25 cellular contexts compared by ENCODE assay signal in the genomic region with DNA sequence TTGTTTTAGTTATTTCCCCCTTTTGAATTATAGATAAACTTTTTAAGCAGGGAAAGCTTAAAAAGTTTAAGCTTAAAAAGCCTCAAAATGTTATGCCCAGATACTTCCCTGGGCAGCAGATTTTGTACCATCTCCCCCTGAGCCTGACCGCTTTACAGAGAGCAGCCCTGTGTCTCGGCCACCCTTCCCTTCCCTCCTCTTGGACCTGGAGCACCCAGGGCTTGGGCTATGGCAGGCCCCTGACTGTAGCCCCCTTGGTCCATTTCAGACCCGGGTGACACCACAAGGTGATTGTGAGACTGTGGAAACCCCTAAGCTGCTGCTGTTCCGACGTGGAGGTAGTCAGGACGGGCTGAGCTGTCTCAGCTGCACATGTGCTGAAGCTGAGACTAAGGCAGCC.
"Had no signal": no experiment of that assay in that cellular context is flagged by ENCODE, and none has a peak within 500 bp of the region (broad histone marks: within the 10 kb centered on the region; RNA-seq: fewer than 3 reads in every experiment).

No MANE protein-coding gene starts in this region.

- ATAC-seq: left lobe of liver; sciatic nerve; stimulated activated memory B cell treated with anti-CD40 and anti-IgM and Interleukin-4, amounts not matched to agents 10 μg/mL and 1 μg/mL and 100 μg/mL, for 72 hours; stimulated activated naive CD8-positive, alpha-beta T cell treated with anti-CD3 and anti-CD28 coated beads, Interleukin-15, Interleukin-2, amounts not matched to agents 100 U/mL and 50 U/mL, for 24 hours had no signal

- DNase-seq: dermis blood vessel endothelial cell; effector memory CD4-positive, alpha-beta T cell; erythroblast; kidney; mucosa of descending colon; naive B cell; nucleus accumbens; stimulated activated CD4-positive, alpha-beta T cell treated with anti-CD3 and anti-CD28 coated beads, Interleukin-2, amount 100 ng/mL, for 24 hours; stimulated activated CD4-positive, alpha-beta T cell treated with anti-CD3 and anti-CD28 coated beads, Interleukin-4, amount 100 ng/mL, for 4 hours; stimulated activated naive CD8-positive, alpha-beta T cell treated with anti-CD3 and anti-CD28 coated beads, Interleukin-15, Interleukin-2, amounts not matched to agents 100 U/mL and 50 U/mL, for 24 hours; substantia nigra; upper lobe of left lung had no signal

- H3K27ac ChIP-seq: coronary artery, neural progenitor cell, prostate gland, right atrium auricular region, thoracic aorta, tibial nerve, upper lobe of left lung had no signal

- H3K9me3 Mint-ChIP-seq: memory B cell; mesothelial cell of epicardium; naive B cell; nephron; neural progenitor cell; stimulated activated memory B cell treated with anti-CD40 and anti-IgM and Interleukin-4, amounts not matched to agents 10 μg/mL and 1 μg/mL and 100 μg/mL, for 72 hours had no signal

- H3K27me3 ChIP-seq: neural progenitor cell, right atrium auricular region, tibial nerve, upper lobe of left lung had no signal

- H3K9me3 ChIP-seq: mucosa of descending colon, prostate gland, right atrium auricular region, thoracic aorta, tibial nerve, upper lobe of left lung had no signal

- H3K36me3 ChIP-seq: neural progenitor cell, prostate gland, right atrium auricular region, thoracic aorta, tibial nerve, upper lobe of left lung had no signal

- H3K27me3 Mint-ChIP-seq: memory B cell; naive B cell; stimulated activated memory B cell treated with anti-CD40 and anti-IgM and Interleukin-4, amounts not matched to agents 10 μg/mL and 1 μg/mL and 100 μg/mL, for 72 hours had no signal

- H3K27ac Mint-ChIP-seq: memory B cell; naive B cell; nephron; neural progenitor cell; stimulated activated memory B cell treated with anti-CD40 and anti-IgM and Interleukin-4, amounts not matched to agents 10 μg/mL and 1 μg/mL and 100 μg/mL, for 72 hours had no signal

- H3K4me3 Mint-ChIP-seq: memory B cell; mesothelial cell of epicardium; naive B cell; nephron; neural progenitor cell; stimulated activated memory B cell treated with anti-CD40 and anti-IgM and Interleukin-4, amounts not matched to agents 10 μg/mL and 1 μg/mL and 100 μg/mL, for 72 hours had no signal

- H3K4me1 ChIP-seq: right atrium auricular region, upper lobe of left lung had no signal

- H3K36me3 Mint-ChIP-seq: mesothelial cell of epicardium had no signal

- H3K4me3 ChIP-seq: coronary artery, lung, mucosa of descending colon, neural progenitor cell, prostate gland, right atrium auricular region, thoracic aorta, tibial nerve, upper lobe of left lung had no signal
